In genomic region chr10:132541601-132542011, GRCh38 we compare ENCODE assay signal across 11 cellular contexts. TPM values are rescaled to one million over a fixed set of nuclear protein-coding genes. Genes with fewer than 3 reads are reported as not detected.
A peak's percentile ranks its signal among the peaks of the same experiment; 100 is the strongest.
DNase-seq lines count a peak whose midpoint lies in the region; ATAC-seq and TF ChIP-seq lines count a peak whose summit lies in the region.
"Had no signal": no experiment of that assay in that cellular context is flagged by ENCODE, and none has a peak within 500 bp of the region (broad histone marks: within the 10 kb centered on the region; RNA-seq: fewer than 3 reads in every experiment).

No MANE protein-coding gene starts in this region.

- H3K4me3 ChIP-seq in H7 (ENCODE audit: insufficient read depth, low read depth, low read length) (no peak overlapping the region), PC-3 (ENCODE audit: low read length) (no peak overlapping the region)

- no peaks in the 10 kb centered on the region for H3F3A ChIP-seq in PC-3 (ENCODE audit: low read length, unreplicated experiment)

- intact Hi-C loops in PC-3 (cut with micrococcal nuclease), result no loop called here

- no peaks in the 10 kb centered on the region for H3K9me3 Mint-ChIP-seq in activated naive CD8-positive, alpha-beta T cell treated with anti-CD3 and anti-CD28 coated beads, Interleukin-2, amount 50 U/mL, for 24 hours
- no peaks in the 10 kb centered on the region for H3K9me3 Mint-ChIP-seq in natural killer cell treated with Interleukin-12 subunit alpha and Interleukin-12 subunit beta and Interleukin-15 and Interleukin-18, amount 100 ng/mL, for 72 hours

- POLR2A ChIA-PET in PC-3 (lab: Charles Lee; ENCODE audit: unreplicated experiment), result no interaction called here

- H4K20me1 ChIP-seq in PC-3 (ENCODE audit: low read length), result peaks cover 20% of the 10 kb centered on the region

- no peaks in the 10 kb centered on the region for H3K36me3 ChIP-seq in H7 (replicated peaks; ENCODE audit: control insufficient read depth, insufficient read depth, low read length)
- H3K36me3 ChIP-seq in PC-3 (ENCODE audit: low read depth, low read length), result no peaks in the 10 kb centered on the region

- BruUV-seq in PC-3 (replicated peaks; lab: Mats Ljungman, UMichigan), result no TSS peak

- H3K27me3 ChIP-seq in H7 (ENCODE audit: control insufficient read depth, insufficient read depth, low read length) (peaks cover 4% of the 10 kb centered on the region), PC-3 (ENCODE audit: low read length) (no peaks in the 10 kb centered on the region)

- peaks cover 78% of the 10 kb centered on the region for H3K4me1 Mint-ChIP-seq in activated naive CD8-positive, alpha-beta T cell treated with anti-CD3 and anti-CD28 coated beads, Interleukin-2, amount 50 U/mL, for 24 hours
- peaks cover 44 to 47% of the 10 kb centered on the region in 2 donors for H3K4me1 Mint-ChIP-seq in natural killer cell treated with Interleukin-12 subunit alpha and Interleukin-12 subunit beta and Interleukin-15 and Interleukin-18, amount 100 ng/mL, for 72 hours (ENCODE audit: low read depth in 2 of 2)

- H2AFZ ChIP-seq in PC-3 (ENCODE audit: low read length), result no peak overlapping the region

- peaks cover 3% of the 10 kb centered on the region for H3K36me3 Mint-ChIP-seq in activated naive CD8-positive, alpha-beta T cell treated with anti-CD3 and anti-CD28 coated beads, Interleukin-2, amount 50 U/mL, for 24 hours (ENCODE audit: low read depth)
- H3K36me3 Mint-ChIP-seq in natural killer cell treated with Interleukin-12 subunit alpha and Interleukin-12 subunit beta and Interleukin-15 and Interleukin-18, amount 100 ng/mL, for 72 hours, result no peaks in the 10 kb centered on the region

- no peaks in the 10 kb centered on the region for H3K27me3 Mint-ChIP-seq in activated naive CD8-positive, alpha-beta T cell treated with anti-CD3 and anti-CD28 coated beads, Interleukin-2, amount 50 U/mL, for 24 hours
- peaks cover 0 to 2% of the 10 kb centered on the region in 2 donors for H3K27me3 Mint-ChIP-seq in natural killer cell treated with Interleukin-12 subunit alpha and Interleukin-12 subunit beta and Interleukin-15 and Interleukin-18, amount 100 ng/mL, for 72 hours

- peak overlapping the region; percentile 48 for H3K4me3 Mint-ChIP-seq in activated naive CD8-positive, alpha-beta T cell treated with anti-CD3 and anti-CD28 coated beads, Interleukin-2, amount 50 U/mL, for 24 hours
- H3K4me3 Mint-ChIP-seq in natural killer cell treated with Interleukin-12 subunit alpha and Interleukin-12 subunit beta and Interleukin-15 and Interleukin-18, amount 100 ng/mL, for 72 hours, result peak overlapping the region; percentile 57

- H3K4me1 ChIP-seq in PC-3 (ENCODE audit: insufficient read depth, low read length), result peaks cover 28% of the 10 kb centered on the region

- DNase-seq in NCI-H1417 (lab: John Stamatoyannopoulos, UW), result peak in 2 of 3 experiments; percentile 18 to 47
- no peak for DNase-seq in NCI-H1417 treated with DMSO at 0.1 percent for 48 hours (lab: John Stamatoyannopoulos, UW)
- peak; percentile 76 for DNase-seq in H7
- DNase-seq in activated naive CD8-positive, alpha-beta T cell treated with anti-CD3 and anti-CD28 coated beads, Interleukin-2, amount 50 U/mL, for 24 hours, result no peak
- peak; percentile 32 for DNase-seq in natural killer cell treated with Interleukin-12 subunit alpha and Interleukin-12 subunit beta and Interleukin-15 and Interleukin-18, amount 100 ng/mL, for 72 hours (ENCODE audit: low spot score)
- no peak for DNase-seq in PC-3
- DNase-seq: DMS153, NCI-H2029 had no signal

- no peaks in the 10 kb centered on the region for H3K9me3 ChIP-seq in PC-3 (ENCODE audit: low read length)

- H3K27ac ChIP-seq in PC-3 (ENCODE audit: low read length), result no peak overlapping the region
- H3K27ac ChIP-seq: 22Rv1 had no signal

- H3K4me2 ChIP-seq in PC-3 (ENCODE audit: low read length), result no peak overlapping the region

- H3K9me2 ChIP-seq in PC-3 (replicated peaks; ENCODE audit: low read length), result no peaks in the 10 kb centered on the region

- ATAC-seq in activated naive CD8-positive, alpha-beta T cell treated with anti-CD3 and anti-CD28 coated beads, Interleukin-2, amount 50 U/mL, for 24 hours, result no peak
- no peak for ATAC-seq in natural killer cell treated with Interleukin-12 subunit alpha and Interleukin-12 subunit beta and Interleukin-15 and Interleukin-18, amount 100 ng/mL, for 72 hours
- no peak for ATAC-seq in GM21360 (IDR thresholded peaks at IDR 0.05; ENCODE audit: unreplicated experiment)
- no peak for ATAC-seq in HG02981 (IDR thresholded peaks at IDR 0.05; ENCODE audit: unreplicated experiment)
- ATAC-seq in PC-3, result no peak

- no peak overlapping the region for H3K9ac ChIP-seq in PC-3 (ENCODE audit: low read length)

- CTCF ChIA-PET in PC-3 (lab: Charles Lee), result no interaction called here

- H3K79me2 ChIP-seq in PC-3 (ENCODE audit: low read length), result peaks cover 85% of the 10 kb centered on the region

- no peak for TF ChIP-seq CTCF in PC-3 (conservative IDR thresholded peaks at IDR 0.05; ENCODE audit: low read depth, low read length)

- peak overlapping the region; percentile 53 for H3K27ac Mint-ChIP-seq in activated naive CD8-positive, alpha-beta T cell treated with anti-CD3 and anti-CD28 coated beads, Interleukin-2, amount 50 U/mL, for 24 hours
- peak overlapping the region in 1 of 2 donors; percentile 13 for H3K27ac Mint-ChIP-seq in natural killer cell treated with Interleukin-12 subunit alpha and Interleukin-12 subunit beta and Interleukin-15 and Interleukin-18, amount 100 ng/mL, for 72 hours

RNA-seq across cellular contexts. Expression of gene INPP5A, which starts 4.0 kb away (rescaled TPM):
- total RNA-seq in H7 (2014; rRNA removed; shearing (Covaris generic)), result 21.0 and 29.2 TPM in 2 replicates
- 10 to 100 TPM; 14.8 to 18.6 TPM for total RNA-seq in natural killer cell treated with Interleukin-12 subunit alpha and Interleukin-12 subunit beta and Interleukin-15 and Interleukin-18, amount 100 ng/mL, for 72 hours
- total RNA-seq in PC-3 (2014; rRNA removed), result 22.6 and 27.8 TPM in 2 replicates

Comparison
In these comparisons a context has a peak if more than half of its experiments do, and no peak if none do; other contexts are left out.
1. DNase-seq: peak in NCI-H1417 (2 of 3), H7 (single experiment) and natural killer cell treated with Interleukin-12 subunit alpha and Interleukin-12 subunit beta and Interleukin-15 and Interleukin-18, amount 100 ng/mL, for 72 hours (single experiment); none in NCI-H1417 treated with DMSO at 0.1 percent for 48 hours (single experiment), activated naive CD8-positive, alpha-beta T cell treated with anti-CD3 and anti-CD28 coated beads, Interleukin-2, amount 50 U/mL, for 24 hours (single experiment) and PC-3 (single experiment).